Comparison of ENCODE assay signal across 8 cellular contexts in genomic region chrX:154738013-154738738, GRCh38. TPM values are rescaled to one million over a fixed set of nuclear protein-coding genes. Genes with fewer than 3 reads are reported as not detected.
DNase-seq lines count a peak whose midpoint lies in the region; ATAC-seq and TF ChIP-seq lines count a peak whose summit lies in the region.

No MANE protein-coding gene starts in this region.

- BruUV-seq in OCI-LY7 (replicated peaks; lab: Mats Ljungman, UMichigan): no TSS peak

- no peaks in the 10 kb centered on the region for H3K36me3 ChIP-seq in ACC112 (ENCODE audit: insufficient read depth, low read length)
- no peaks in the 10 kb centered on the region for H3K36me3 ChIP-seq in OCI-LY7 (ENCODE audit: insufficient read depth, low read length)

- H3K9me2 ChIP-seq in OCI-LY7 (ENCODE audit: insufficient read depth, low read length): no peaks in the 10 kb centered on the region

- no peaks in the 10 kb centered on the region for H4K20me1 ChIP-seq in OCI-LY7 (ENCODE audit: insufficient read depth, low read length)

- H3K4me1 ChIP-seq in ACC112 (ENCODE audit: control insufficient read depth, insufficient read depth, low read length, unreplicated experiment) (peaks cover 50% of the 10 kb centered on the region), OCI-LY7 (ENCODE audit: insufficient read depth, low read length, poor library complexity, severe bottlenecking) (no peaks in the 10 kb centered on the region)

- peak overlapping the region; percentile 99 for H3K27ac ChIP-seq in ACC112 (ENCODE audit: low read depth, low read length)
- no peak overlapping the region for H3K27ac ChIP-seq in OCI-LY7 (ENCODE audit: low read depth, low read length, poor library complexity, severe bottlenecking)

- H3K4me3 ChIP-seq in ACC112 (ENCODE audit: low read depth, low read length) (peak overlapping the region; percentile 2; the same call in 1 of the 2 replicates), OCI-LY7 (ENCODE audit: low read depth, low read length, poor library complexity, severe bottlenecking) (no peak overlapping the region)
- H3K4me3 ChIP-seq in Jurkat, Clone E6-1 (ENCODE audit: low read length): 0 out of 2 replicates have a peak overlapping the region, but pooled peaks have one; percentile 7

- H3K27me3 ChIP-seq in ACC112 (ENCODE audit: insufficient read depth, low read length): no peaks in the 10 kb centered on the region

- POLR2A ChIA-PET in OCI-LY7 (lab: Charles Lee): interaction anchor here (0.6 kb wide), 1 partner anchor 66 kb away, joined by 3 read pairs; no protein-coding TSS in a partner anchor

- H2AFZ ChIP-seq in ACC112 (ENCODE audit: low read length, unreplicated experiment) (no peak overlapping the region), OCI-LY7 (ENCODE audit: low read length) (no peak overlapping the region)

- no peak for TF ChIP-seq CTCF in OCI-LY7 (conservative IDR thresholded peaks at IDR 0.05; ENCODE audit: low read length)

- no peaks in the 10 kb centered on the region for H3K9me3 ChIP-seq in OCI-LY7 (ENCODE audit: low read length)

- CTCF ChIA-PET in OCI-LY7 (lab: Charles Lee; ENCODE audit: unreplicated experiment): no interaction called here

- H3K79me2 ChIP-seq in ACC112 (ENCODE audit: control insufficient read depth, insufficient read depth, low read length, unreplicated experiment) (peaks cover 4% of the 10 kb centered on the region), OCI-LY7 (ENCODE audit: insufficient read depth, low read depth, low read length) (no peaks in the 10 kb centered on the region)

- no peak for ATAC-seq in GM19467 (IDR thresholded peaks at IDR 0.05; ENCODE audit: unreplicated experiment)

- intact Hi-C loops in OCI-LY7 (cut with micrococcal nuclease; ENCODE audit: unreplicated experiment): no loop called here

- no peak overlapping the region for H3K4me2 ChIP-seq in OCI-LY7 (ENCODE audit: low read length)

- peak; percentile 46 for DNase-seq in Jurkat, Clone E6-1 (ENCODE audit: low read depth, low spot score)
- DNase-seq in amniotic stem cell (lab: John Stamatoyannopoulos, UW) (peak; percentile 11), lung microvascular endothelial cell (ENCODE audit: low read depth in 2 of 2) (peak; percentile 73 to 93), NCI-H446 treated with DMSO at 0.1 percent for 48 hours (lab: John Stamatoyannopoulos, UW) (no peak), amygdala (lab: John Stamatoyannopoulos, UW) (no peak), OCI-LY7 (ENCODE audit: low spot score) (no peak)

RNA-seq across cellular contexts. Expression of gene GAB3, which starts 12.7 kb away (rescaled TPM):
- 2.8 TPM for polyA plus RNA-seq in Jurkat, Clone E6-1 (2012; ENCODE audit: insufficient read depth, insufficient read length)
- total RNA-seq in lung microvascular endothelial cell (6.5 and 7.9 TPM in 2 replicates), OCI-LY7 (2022) (0.38 and 0.53 TPM in 2 replicates)
- 0.09 TPM in 1 of 2 replicates, not detected in the other for total RNA-seq in OCI-LY7 (2014; rRNA removed; shearing (Covaris generic))

RNA-seq across cellular contexts. Expression of gene DKC1, which starts 24.5 kb away (rescaled TPM):
- 153 TPM for polyA plus RNA-seq in Jurkat, Clone E6-1 (2012; ENCODE audit: insufficient read depth, insufficient read length)
- total RNA-seq in lung microvascular endothelial cell (31.8 and 34.5 TPM in 2 replicates), OCI-LY7 (2022) (134 and 138 TPM in 2 replicates)
- total RNA-seq in OCI-LY7 (2014; rRNA removed; shearing (Covaris generic)): 67.7 and 93.3 TPM in 2 replicates

Comparison
In these comparisons a context has a peak if more than half of its experiments do, and no peak if none do; other contexts are left out.
1. DNase-seq: peak in Jurkat, Clone E6-1 (single experiment), amniotic stem cell (single experiment) and lung microvascular endothelial cell (2 of 2); none in NCI-H446 treated with DMSO at 0.1 percent for 48 hours (single experiment), amygdala (0 of 56) and OCI-LY7 (single experiment).